23 cellular contexts compared by ENCODE assay signal in the genomic region with DNA sequence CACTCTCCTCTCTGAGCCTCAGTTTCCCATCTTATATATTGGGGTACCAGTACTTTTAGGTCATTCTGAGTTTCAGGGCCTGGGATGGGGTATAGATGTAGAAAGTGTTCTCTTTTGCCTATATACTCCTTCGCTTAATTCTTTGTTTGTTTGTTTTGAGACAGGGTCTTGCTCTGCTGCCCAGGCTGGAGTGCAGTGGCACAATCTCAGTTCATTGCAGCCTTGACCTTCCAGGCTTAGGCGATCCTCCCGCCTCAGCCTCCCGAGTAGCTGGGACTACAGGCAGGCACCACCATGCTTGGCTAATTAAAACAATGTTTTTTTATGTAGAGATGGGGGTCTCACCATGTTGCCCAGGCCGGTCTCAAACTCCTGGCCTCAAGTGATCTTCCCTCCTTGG. TPM values are rescaled to one million over a fixed set of nuclear protein-coding genes. Genes with fewer than 3 reads are reported as not detected.
DNase-seq lines count a peak whose midpoint lies in the region; ATAC-seq and TF ChIP-seq lines count a peak whose summit lies in the region.
"Had no signal": no experiment of that assay in that cellular context is flagged by ENCODE, and none has a peak within 500 bp of the region (broad histone marks: within the 10 kb centered on the region; RNA-seq: fewer than 3 reads in every experiment).

No MANE protein-coding gene starts in this region.

- H3K27ac Mint-ChIP-seq in T-helper 17 cell (peak overlapping the region; percentile 12), chondrocyte (ENCODE audit: unreplicated experiment) (no peak overlapping the region)
- H3K27ac Mint-ChIP-seq: CD14-positive monocyte; CD4-positive, alpha-beta memory T cell; CD4-positive, CD25-positive, alpha-beta regulatory T cell had no signal

- H3K9me3 ChIP-seq in T-helper 17 cell (ENCODE audit: control insufficient read depth, low read length, poor library complexity, severe bottlenecking) = no peaks in the 10 kb centered on the region
- H3K9me3 ChIP-seq: BE2C, BLaER1 had no signal

- no peak for ATAC-seq in T-helper 17 cell
- ATAC-seq in foreskin keratinocyte = no peak
- ATAC-seq: GM12878 had no signal

- H3K36me3 Mint-ChIP-seq in T-helper 17 cell (ENCODE audit: low read depth) (no peaks in the 10 kb centered on the region), chondrocyte (ENCODE audit: low read depth) (no peaks in the 10 kb centered on the region)
- H3K36me3 Mint-ChIP-seq: CD4-positive, alpha-beta memory T cell; CD4-positive, CD25-positive, alpha-beta regulatory T cell; CD8-positive, alpha-beta memory T cell had no signal

- no peaks in the 10 kb centered on the region for H3K4me1 ChIP-seq in foreskin keratinocyte
- H3K4me1 ChIP-seq: BE2C, BLaER1 had no signal

- TF ChIP-seq CTCF in chondrocyte (IDR thresholded peaks at IDR 0.05) (no peak), foreskin keratinocyte (conservative IDR thresholded peaks at IDR 0.05) (no peak)

- H3K27me3 ChIP-seq in foreskin keratinocyte = no peaks in the 10 kb centered on the region
- H3K27me3 ChIP-seq: BLaER1 had no signal

- H3K27ac ChIP-seq in angular gyrus (ENCODE audit: low read depth, low read length) (peak overlapping the region; percentile 50), foreskin keratinocyte (no peak overlapping the region)
- H3K27ac ChIP-seq: BLaER1 had no signal

- no peaks in the 10 kb centered on the region for H3K4me1 Mint-ChIP-seq in T-helper 17 cell
- H3K4me1 Mint-ChIP-seq in chondrocyte (ENCODE audit: low read depth) = no peaks in the 10 kb centered on the region
- H3K4me1 Mint-ChIP-seq: CD4-positive, alpha-beta memory T cell; CD4-positive, CD25-positive, alpha-beta regulatory T cell; CD8-positive, alpha-beta memory T cell had no signal

- intact Hi-C loops in cardiac septum (cut with DNase I) = no loop called here

- H3K27me3 Mint-ChIP-seq in T-helper 17 cell = peaks cover 41% of the 10 kb centered on the region
- H3K27me3 Mint-ChIP-seq in chondrocyte (ENCODE audit: low read depth) = peaks cover 15% of the 10 kb centered on the region
- H3K27me3 Mint-ChIP-seq: CD4-positive, CD25-positive, alpha-beta regulatory T cell had no signal

- no peak for DNase-seq in T-helper 17 cell
- DNase-seq in cardiac septum (ENCODE audit: low spot score) = no peak
- no peak for DNase-seq in chondrocyte (ENCODE audit: low spot score)
- DNase-seq in foreskin keratinocyte = no peak
- DNase-seq: 8988T; ACHN; BE2C; C1 segment of cervical spinal cord; CD4-positive, alpha-beta memory T cell; CD4-positive, CD25-positive, alpha-beta regulatory T cell; CD8-positive, alpha-beta memory T cell; COR-L47; DMS 273 treated with DMSO at 0.1 percent for 48 hours; DMS153; DMS53; DMS79; DND-41; EL; GDM1 had no signal

- H3K9me3 Mint-ChIP-seq in chondrocyte (ENCODE audit: low read depth) = no peaks in the 10 kb centered on the region
- H3K9me3 Mint-ChIP-seq: CD8-positive, alpha-beta memory T cell had no signal

- H3K4me3 Mint-ChIP-seq in T-helper 17 cell (no peak overlapping the region), chondrocyte (ENCODE audit: unreplicated experiment) (no peak overlapping the region)
- H3K4me3 Mint-ChIP-seq: CD14-positive monocyte; CD4-positive, alpha-beta memory T cell; CD4-positive, CD25-positive, alpha-beta regulatory T cell; CD8-positive, alpha-beta memory T cell had no signal

RNA-seq across cellular contexts. Expression of a gene that starts 31.1 kb away (rescaled TPM):
- total RNA-seq in T-helper 17 cell (not detected), cardiac septum (0.08 TPM), chondrocyte (3.2 to 4.2 TPM (median 3.6 TPM) in 3 replicates), foreskin keratinocyte (0.14 and 1.2 TPM in 2 replicates)
- 0.07 and 0.25 TPM in 2 replicates for polyA plus RNA-seq in foreskin keratinocyte
- total RNA-seq: CD4-positive, alpha-beta memory T cell; CD4-positive, CD25-positive, alpha-beta regulatory T cell; CD8-positive, alpha-beta memory T cell had no signal
- polyA plus RNA-seq: CD14-positive monocyte; CD4-positive, alpha-beta memory T cell; CD4-positive, CD25-positive, alpha-beta regulatory T cell; CD8-positive, alpha-beta memory T cell had no signal
